Comparison of ENCODE assay signal across 25 cellular contexts in the genomic region with DNA sequence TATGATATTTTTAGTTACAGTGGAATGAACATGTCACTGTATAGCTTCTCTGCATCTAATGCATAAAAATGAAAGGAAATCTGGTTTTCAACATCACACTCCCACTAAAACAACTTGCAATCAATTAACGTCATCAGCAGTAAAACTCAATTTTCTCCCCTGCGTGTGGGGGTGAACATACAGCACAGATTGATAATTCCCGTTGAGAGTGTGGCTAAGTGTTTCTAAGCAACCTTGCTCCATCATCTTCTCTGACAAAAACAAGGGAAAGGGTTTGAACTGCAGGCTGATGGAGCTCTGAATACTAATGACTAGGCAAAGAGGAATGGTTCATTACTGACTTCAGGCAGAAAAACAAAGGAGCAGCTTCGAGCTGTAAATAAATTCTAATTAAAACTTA.
DNase-seq lines count a peak whose midpoint lies in the region; ATAC-seq and TF ChIP-seq lines count a peak whose summit lies in the region.
"Had no signal": no experiment of that assay in that cellular context is flagged by ENCODE, and none has a peak within 500 bp of the region (broad histone marks: within the 10 kb centered on the region; RNA-seq: fewer than 3 reads in every experiment).

No MANE protein-coding gene starts in this region.

- no peak for ATAC-seq in activated CD4-positive, CD25-positive, alpha-beta regulatory T cell treated with anti-CD3 and anti-CD28 coated beads, Interleukin-2, amount 50 U/mL, for 24 hours
- no peak for ATAC-seq in Right ventricle myocardium superior (ENCODE audit: poor library complexity)
- ATAC-seq in GM19351 (IDR thresholded peaks at IDR 0.05; ENCODE audit: unreplicated experiment), result no peak
- ATAC-seq: activated naive CD8-positive, alpha-beta T cell treated with anti-CD3 and anti-CD28 coated beads, Interleukin-2, amount 50 U/mL, for 24 hours; naive thymus-derived CD4-positive, alpha-beta T cell; pancreas; right cardiac atrium had no signal

- H3K4me3 ChIP-seq in fibroblast of villous mesenchyme (ENCODE audit: low read depth, low read length), result no peak overlapping the region
- H3K4me3 ChIP-seq: colonic mucosa, pancreas, tibial artery had no signal

- intact Hi-C loops in Right ventricle myocardium superior (cut with DNase I), result no loop called here

- DNase-seq in NCI-H748 (lab: John Stamatoyannopoulos, UW; ENCODE audit: unreplicated experiment), result peak; percentile 55
- no peak for DNase-seq in NCI-H748 treated with DMSO at 0.1 percent for 48 hours (lab: John Stamatoyannopoulos, UW)
- peak; percentile 51 for DNase-seq in NCI-H69 (lab: John Stamatoyannopoulos, UW)
- peak; percentile 59 for DNase-seq in fibroblast of villous mesenchyme (ENCODE audit: low read depth)
- no peak for DNase-seq in GM19238 (ENCODE audit: insufficient read length, low spot score)
- DNase-seq in Right ventricle myocardium superior, result no peak
- DNase-seq: activated B cell treated with CpG ODN at 0.5 μM for 24 hours; activated CD4-positive, alpha-beta T cell treated with anti-CD3 and anti-CD28 coated beads, Interleukin-2, amount 50 U/mL, for 48 hours; activated CD8-positive, alpha-beta memory T cell treated with anti-CD3 and anti-CD28 coated beads, Interleukin-2, amount 50 U/mL, for 48 hours; activated effector memory CD4-positive, alpha-beta T cell treated with Interleukin-2 at 50 U/mL for 16 hours; activated naive CD8-positive, alpha-beta T cell treated with anti-CD3 and anti-CD28 coated beads, Interleukin-2, amount 50 U/mL, for 24 hours; BE2C; Caco-2; colonic mucosa; DND-41; naive thymus-derived CD4-positive, alpha-beta T cell; NCI-H1694; NCI-H226; pancreas; right cardiac atrium; stimulated activated CD4-positive, alpha-beta T cell treated with anti-CD3 and anti-CD28 coated beads, Interleukin-4, amount 100 ng/mL, for 24 hours; stimulated activated naive CD4-positive, alpha-beta T cell treated with Interleukin-2 at 50 U/mL for 16 hours; tibial artery had no signal

- TF ChIP-seq CTCF in fibroblast of villous mesenchyme (IDR thresholded peaks at IDR 0.05; ENCODE audit: insufficient read depth, low read depth, low read length), result no peak

Comparison
In these comparisons a context has a peak if more than half of its experiments do, and no peak if none do; other contexts are left out.
1. DNase-seq: peak in NCI-H748 (single experiment), NCI-H69 (single experiment) and fibroblast of villous mesenchyme (single experiment); none in NCI-H748 treated with DMSO at 0.1 percent for 48 hours (single experiment), GM19238 (single experiment) and Right ventricle myocardium superior (single experiment).